In the genomic region with DNA sequence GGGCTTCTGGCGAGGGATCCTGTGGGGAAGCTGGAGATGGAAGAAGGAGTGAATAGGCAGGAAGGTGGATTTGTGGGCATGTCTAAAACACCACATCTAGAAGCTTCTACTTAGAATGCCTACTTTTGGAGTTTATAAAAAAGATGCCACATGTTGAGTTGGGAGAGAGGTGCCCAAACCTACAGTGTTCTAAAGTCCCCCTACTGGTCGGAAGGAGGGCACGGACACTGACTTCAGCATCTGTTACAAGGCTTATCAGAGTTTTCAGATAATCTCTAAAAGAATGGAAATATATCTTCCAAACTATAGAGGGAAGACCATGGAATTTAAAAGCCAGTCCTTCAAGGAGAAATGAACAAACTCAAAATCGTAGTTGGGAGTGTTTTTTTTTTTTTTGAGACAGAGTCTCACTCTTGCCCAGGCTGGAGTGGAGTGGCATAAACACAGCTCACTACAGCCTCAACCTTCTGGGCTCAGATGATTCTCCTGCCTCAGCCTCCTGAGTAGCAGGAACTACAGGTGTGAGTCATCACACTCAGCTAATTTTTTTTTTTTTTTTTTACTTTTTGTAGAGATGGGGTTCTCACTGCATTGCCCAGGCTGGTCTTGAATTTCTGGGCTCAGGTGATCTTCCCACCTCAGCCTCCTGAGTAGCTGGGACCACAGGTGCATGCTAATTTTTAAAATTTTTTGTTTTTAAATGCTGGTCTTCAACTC, we compare ENCODE assay signal across 8 cellular contexts. TPM values are rescaled to one million over a fixed set of nuclear protein-coding genes. Genes with fewer than 3 reads are reported as not detected.
A peak's percentile ranks its signal among the peaks of the same experiment; 100 is the strongest.
DNase-seq lines count a peak whose midpoint lies in the region; ATAC-seq and TF ChIP-seq lines count a peak whose summit lies in the region.

No MANE protein-coding gene starts in this region.

- peak overlapping the region; percentile 73 for H3K27ac ChIP-seq in psoas muscle

- no peaks in the 10 kb centered on the region for H3K9me2 ChIP-seq in Loucy (replicated peaks; ENCODE audit: low read depth, low read length)

- in situ Hi-C loops in GM13976 (cut with MboI; ENCODE audit: low sequenced_read_pairs, unreplicated experiment), result no loop called here

- 75 to 84% (median 83%) methylated on average over 4 of the region's 4 CpGs for WGBS in psoas muscle, 3 donors

- intact Hi-C loops in psoas muscle (cut with DNase I), result no loop called here

- H4K20me1 ChIP-seq in Loucy (ENCODE audit: insufficient read depth, low read length, poor library complexity, severe bottlenecking), result no peaks in the 10 kb centered on the region

- H3F3A ChIP-seq in Loucy (ENCODE audit: low read depth), result no peaks in the 10 kb centered on the region

- H3K36me3 ChIP-seq in Loucy (ENCODE audit: insufficient read depth, low read length) (peaks cover 8% of the 10 kb centered on the region; the same call in 1 of the 2 replicates), psoas muscle (ENCODE audit: insufficient read depth in 1 of 2, low read depth in 1 of 2) (peaks cover 0 to 4% of the 10 kb centered on the region in 2 donors)

- no peak overlapping the region for H3K9ac ChIP-seq in Loucy (ENCODE audit: low read depth, low read length, poor library complexity, severe bottlenecking)

- peak; percentile 47 for DNase-seq in DMS 273 (lab: John Stamatoyannopoulos, UW; ENCODE audit: unreplicated experiment)
- DNase-seq in DMS 273 treated with DMSO at 0.1 percent for 48 hours (lab: John Stamatoyannopoulos, UW), result no peak
- no peak for DNase-seq in cardiac fibroblast (ENCODE audit: low read depth in 2 of 2)
- no peak for DNase-seq in psoas muscle
- no peak for DNase-seq in occipital lobe (lab: John Stamatoyannopoulos, UW)
- DNase-seq in GM13976 (ENCODE audit: low spot score), result no peak
- DNase-seq in 8988T, result no peak

- no peaks in the 10 kb centered on the region for H3K79me2 ChIP-seq in Loucy (ENCODE audit: insufficient read depth, low read length)

- no peak overlapping the region for H2AFZ ChIP-seq in Loucy (ENCODE audit: low read length)

- peak in 1 of 4 donors; percentile 31 for ATAC-seq in psoas muscle

- H3K4me2 ChIP-seq in Loucy (ENCODE audit: low read depth, low read length, poor library complexity, severe bottlenecking), result no peak overlapping the region

- H3K4me1 ChIP-seq in Loucy (ENCODE audit: insufficient read depth, low read length, poor library complexity, severe bottlenecking), result peaks cover under 1% of the 10 kb centered on the region
- H3K4me1 ChIP-seq in psoas muscle, result no peaks in the 10 kb centered on the region

- H3K9me3 ChIP-seq in Loucy (ENCODE audit: insufficient read depth, low read depth, low read length) (no peaks in the 10 kb centered on the region), psoas muscle (no peaks in the 10 kb centered on the region)

- TF ChIP-seq CTCF in Loucy (conservative IDR thresholded peaks at IDR 0.05; ENCODE audit: low read length) (peak; percentile 54), cardiac fibroblast (IDR thresholded peaks at IDR 0.05; ENCODE audit: low read depth, low read length) (peak; percentile 26), psoas muscle (IDR thresholded peaks at IDR 0.05) (no peak), GM13976 (IDR thresholded peaks at IDR 0.05; ENCODE audit: borderline replicate concordance, control extremely low read depth, extremely low read depth, insufficient read depth, missing control alignments) (no peak)

- H3K4me3 ChIP-seq in Loucy (ENCODE audit: low read length, poor library complexity, severe bottlenecking), result no peak overlapping the region
- H3K4me3 ChIP-seq in cardiac fibroblast (replicated peaks in 1 of 2; ENCODE audit: low read depth in 2 of 2, low read length in 2 of 2), result no peak overlapping the region
- H3K4me3 ChIP-seq in psoas muscle, result no peak overlapping the region

- H3K27me3 ChIP-seq in Loucy (ENCODE audit: insufficient read depth, low read length, poor library complexity, severe bottlenecking) (no peaks in the 10 kb centered on the region), psoas muscle (ENCODE audit: insufficient read depth in 3 of 3, low read length in 2 of 3) (no peaks in the 10 kb centered on the region)

RNA-seq across cellular contexts. Expression of a gene that starts 14.8 kb away (rescaled TPM):
- total RNA-seq in psoas muscle (10 to 100 TPM; 11.3 to 26.2 (median 17.8) TPM), occipital lobe (4.2 TPM)
- 10 to 100 TPM in 2 of 3 donors, 1 to 10 TPM in 1; 7.7 to 16.0 (median 11.5) TPM for polyA plus RNA-seq in psoas muscle

RNA-seq across cellular contexts. Expression of a gene that starts 27.4 kb away (rescaled TPM):
- total RNA-seq in psoas muscle, result 1,000 to 10,000 TPM; 1,061 to 1,869 (median 1,568) TPM
- polyA plus RNA-seq in psoas muscle, result 100 to 1,000 TPM; 397 to 658 (median 442) TPM
- total RNA-seq in occipital lobe, result 42.4 TPM

RNA-seq across cellular contexts. Expression of a gene that starts 30.7 kb away (rescaled TPM):
- total RNA-seq in psoas muscle (under 1 TPM; 0.37 to 0.92 (median 0.52) TPM), occipital lobe (1.1 TPM)
- under 1 TPM; 0.19 to 0.40 (median 0.20) TPM for polyA plus RNA-seq in psoas muscle

RNA-seq across cellular contexts. Expression of a gene that starts 40.4 kb away (rescaled TPM):
- total RNA-seq in psoas muscle (100 to 1,000 TPM in 1 of 4 donors, 10 to 100 TPM in 3; 90.2 to 122 (median 92.8) TPM), occipital lobe (91.6 TPM)
- 100 to 1,000 TPM; 161 to 271 (median 166) TPM for polyA plus RNA-seq in psoas muscle

Comparison
In these comparisons a context has a peak if more than half of its experiments do, and no peak if none do; other contexts are left out.
1. CTCF ChIP-seq: peak in Loucy (single experiment) and cardiac fibroblast (single experiment); none in psoas muscle (single experiment) and GM13976 (single experiment).
2. RNA of a gene that starts 27.4 kb away (total RNA-seq): 1,061 to 1,869 TPM in psoas muscle; 42.4 TPM in occipital lobe (single experiment); every median in the first group is over 10 times any median in the second.